In the genomic region with DNA sequence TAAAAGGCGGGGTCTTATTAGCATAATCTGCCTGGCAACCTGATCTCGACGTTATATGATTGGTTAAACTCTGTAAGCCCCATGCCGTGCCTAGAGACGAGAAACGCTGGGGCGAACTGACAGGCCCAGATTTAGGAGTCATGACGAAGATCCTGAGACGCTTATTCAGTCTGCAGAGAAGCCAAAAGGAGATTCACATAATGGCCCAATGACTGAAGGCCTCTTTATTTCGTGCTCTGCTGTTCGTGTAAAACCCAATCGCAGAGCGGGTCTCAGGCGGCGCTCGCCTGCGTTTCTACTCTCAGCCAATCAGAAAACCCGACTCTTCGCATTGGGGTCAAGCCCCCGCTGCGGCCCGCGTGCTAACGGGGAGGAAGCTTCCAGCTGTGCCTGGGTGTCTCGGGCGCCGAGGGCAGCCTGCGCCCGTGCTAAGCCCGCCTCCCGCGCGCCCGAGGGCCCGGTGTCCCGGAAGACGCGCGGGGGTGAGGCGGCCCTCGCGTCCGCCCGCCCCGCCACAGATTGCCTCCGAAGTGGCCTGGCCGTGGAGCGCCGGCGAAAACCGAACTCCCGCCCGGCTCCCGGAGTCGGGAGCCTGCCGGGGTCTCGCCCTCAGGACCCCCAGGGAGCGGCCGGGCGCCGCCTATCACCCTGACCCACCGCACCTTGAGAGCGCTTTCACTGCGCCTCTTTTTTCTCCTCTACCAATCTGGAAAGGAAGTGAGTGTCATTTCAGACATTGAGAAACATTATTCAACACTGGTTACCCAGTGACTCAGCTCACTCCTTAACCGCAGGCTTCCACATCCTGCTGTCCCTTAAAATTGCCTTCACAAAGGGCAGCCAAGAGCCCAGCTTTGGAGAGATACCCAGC, we compare ENCODE assay signal across 8 cellular contexts.
A peak's percentile ranks its signal among the peaks of the same experiment; 100 is the strongest.
DNase-seq lines count a peak whose midpoint lies in the region; ATAC-seq and TF ChIP-seq lines count a peak whose summit lies in the region.

No MANE protein-coding gene starts in this region.

- peak overlapping the region; percentile 90 for H3K4me2 ChIP-seq in OCI-LY3 (ENCODE audit: low read length)

- H3K27me3 ChIP-seq in OCI-LY3 (ENCODE audit: low read depth, low read length) = no peaks in the 10 kb centered on the region

- H2AFZ ChIP-seq in OCI-LY3 (ENCODE audit: low read depth, low read length) = peak overlapping the region; percentile 92

- DNase-seq in DMS 273 treated with DMSO at 0.1 percent for 48 hours (lab: John Stamatoyannopoulos, UW) (peak; percentile 97), HuH-7.5 (ENCODE audit: low spot score) (peak; percentile 93), activated T-cell treated with anti-CD3 and anti-CD28 coated beads for 24 hours (ENCODE audit: low read depth) (peak; percentile 88), epidermal melanocyte (ENCODE audit: insufficient read length, low spot score) (peak; percentile 94), midbrain (lab: John Stamatoyannopoulos, UW) (peak; percentile 99)
- DNase-seq in stimulated activated CD8-positive, alpha-beta memory T cell treated with anti-CD3 and anti-CD28 coated beads, Interleukin-15, amount 100 ng/mL, for 48 hours (ENCODE audit: low read depth in 2 of 2) = peak; percentile 78 to 79

- peak overlapping the region; percentile 90 for H3K27ac ChIP-seq in OCI-LY3 (ENCODE audit: low read length)

- H3K4me1 ChIP-seq in OCI-LY3 (ENCODE audit: low read length) = peaks cover 15% of the 10 kb centered on the region

- peak overlapping the region; percentile 90 for H3K9ac ChIP-seq in OCI-LY3 (ENCODE audit: low read length)

- TF ChIP-seq CTCF in OCI-LY3 (IDR thresholded peaks at IDR 0.05; ENCODE audit: low read depth, low read length) = no peak

- peaks cover 2% of the 10 kb centered on the region for H3K36me3 ChIP-seq in OCI-LY3 (replicated peaks; ENCODE audit: low read depth, low read length)

- H3K4me3 ChIP-seq in OCI-LY3 (ENCODE audit: low read length) = peak overlapping the region; percentile 90

- peak; percentile 86 for ATAC-seq in GM21528 (IDR thresholded peaks at IDR 0.05; ENCODE audit: low FRiP score, unreplicated experiment)

- H3K79me2 ChIP-seq in OCI-LY3 (ENCODE audit: low read length) = peaks cover 36% of the 10 kb centered on the region

- H3K9me3 ChIP-seq in OCI-LY3 (ENCODE audit: insufficient read depth, low read length) = no peaks in the 10 kb centered on the region

- peaks cover 3% of the 10 kb centered on the region; the same call in 1 of the 2 replicates for H4K20me1 ChIP-seq in OCI-LY3 (ENCODE audit: insufficient read depth, low read length)

Comparison
In these comparisons a context has a peak if more than half of its experiments do, and no peak if none do; other contexts are left out.
1. Peak in every context shown above with its lines: DNase-seq, ATAC-seq, H3K4me3 ChIP-seq and H3K27ac ChIP-seq.